In the genomic region with DNA sequence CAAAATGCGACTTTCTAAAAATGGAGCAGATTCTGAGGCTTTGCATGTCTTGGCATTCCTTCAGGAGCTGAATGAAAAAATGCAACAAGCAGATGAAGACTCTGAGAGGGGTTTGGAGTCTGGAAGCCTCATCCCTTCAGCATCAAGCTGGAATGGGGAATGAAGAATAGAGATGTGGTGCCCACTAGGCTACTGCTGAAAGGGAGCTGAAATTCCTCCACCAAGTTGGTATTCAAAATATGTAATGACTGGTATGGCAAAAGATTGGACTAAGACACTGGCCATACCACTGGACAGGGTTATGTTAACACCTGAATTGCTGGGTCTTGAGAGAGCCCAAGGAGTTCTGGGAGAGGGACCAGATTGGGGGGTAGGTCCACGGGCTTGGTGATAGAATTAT, we compare ENCODE assay signal across 26 cellular contexts.
"Had no signal": no experiment of that assay in that cellular context is flagged by ENCODE, and none has a peak within 500 bp of the region (broad histone marks: within the 10 kb centered on the region; RNA-seq: fewer than 3 reads in every experiment).

No MANE protein-coding gene starts in this region.

- H3K27ac ChIP-seq: body of pancreas, pancreas, prostate gland had no signal

- DNase-seq: activated B cell treated with CpG ODN at 0.5 μM for 24 hours; activated CD4-positive, alpha-beta T cell treated with anti-CD3 and anti-CD28 coated beads, Interleukin-2, amount 50 U/mL, for 1 hour; activated CD8-positive, alpha-beta T cell treated with anti-CD3 and anti-CD28 coated beads for 36 hours; activated naive CD4-positive, alpha-beta T cell; activated T-cell treated with anti-CD3 and anti-CD28 coated beads, Interleukin-2, amount 50 U/mL, for 4 hours; body of pancreas; effector memory CD8-positive, alpha-beta T cell; erythroblast; foreskin fibroblast; head of caudate nucleus; hypothalamus; immature natural killer cell; kidney; left colon; mammary epithelial cell; naive thymus-derived CD4-positive, alpha-beta T cell; pancreas; retina; small intestine; stimulated activated CD4-positive, alpha-beta T cell treated with anti-CD3 and anti-CD28 coated beads, Interleukin-4, amount 100 ng/mL, for 24 hours; T-helper 2 cell had no signal

- H3K9me3 ChIP-seq: body of pancreas, pancreas, prostate gland, thoracic aorta had no signal

- H3K4me1 ChIP-seq: prostate gland had no signal

- ATAC-seq: activated naive CD4-positive, alpha-beta T cell treated with anti-CD3 and anti-CD28 coated beads, Interleukin-2, amount 50 U/mL, for 72 hours; activated T-cell treated with anti-CD3 and anti-CD28 coated beads, Interleukin-2, amount 50 U/mL, for 4 hours; body of pancreas; effector memory CD8-positive, alpha-beta T cell; left colon; naive thymus-derived CD4-positive, alpha-beta T cell; pancreas; sciatic nerve; stimulated activated effector memory CD8-positive, alpha-beta T cell treated with anti-CD3 and anti-CD28 coated beads, Interleukin-12 subunit alpha, Interleukin-12 subunit beta, amount 100 ng/mL, for 72 hours had no signal

- H3K36me3 ChIP-seq: pancreas, prostate gland, thoracic aorta had no signal

- H3K27me3 ChIP-seq: body of pancreas, pancreas had no signal

- H3K4me3 ChIP-seq: body of pancreas, pancreas, prostate gland, thoracic aorta had no signal
